Comparison of ENCODE assay signal across 27 cellular contexts in genomic region chr5:26023361-26023760, GRCh38.
"Had no signal": no experiment of that assay in that cellular context is flagged by ENCODE, and none has a peak within 500 bp of the region (broad histone marks: within the 10 kb centered on the region; RNA-seq: fewer than 3 reads in every experiment).

No MANE protein-coding gene starts in this region.

- DNase-seq: activated CD4-positive, alpha-beta T cell treated with anti-CD3 and anti-CD28 coated beads for 48 hours; activated CD4-positive, alpha-beta T cell treated with anti-CD3 and anti-CD28 coated beads, Interleukin-2, amount 50 U/mL, for 4 hours; activated CD4-positive, CD25-positive, alpha-beta regulatory T cell treated with anti-CD3 and anti-CD28 coated beads, Interleukin-2, amount 50 U/mL, for 72 hours; activated CD8-positive, alpha-beta memory T cell treated with anti-CD3 and anti-CD28 coated beads, Interleukin-2, amount 50 U/mL, for 48 hours; activated CD8-positive, alpha-beta T cell treated with anti-CD3 and anti-CD28 coated beads, Interleukin-2, amount 10 ng/mL, durations not matched to agents 7 days and 5 days; activated naive CD4-positive, alpha-beta T cell; activated naive CD8-positive, alpha-beta T cell treated with anti-CD3 and anti-CD28 coated beads, Interleukin-2, amount 50 U/mL, for 24 hours; activated T-cell treated with anti-CD3 and anti-CD28 coated beads, Interleukin-2, amount 50 U/mL, for 1 hour; amniotic stem cell; body of pancreas; central memory CD4-positive, alpha-beta T cell; MG63; MV-4-11; NCI-H1105; NCI-H1436; NCI-H187 treated with DMSO at 0.1 percent for 48 hours; NCI-H2107; NCI-H226; NCI-H69; NK-92 treated with Interleukin-12 subunit alpha and Interleukin-12 subunit beta, amount 100 ng/mL, for 24 hours; OCI-M1; T-helper 17 cell; T-helper 9 cell had no signal

- H3K36me3 ChIP-seq: ascending aorta, MG63, SJSA1 had no signal

- H3K4me1 ChIP-seq: ascending aorta, body of pancreas, SJSA1 had no signal

- H3K4me3 ChIP-seq: ascending aorta, body of pancreas, coronary artery, MG63, SJSA1 had no signal

- H3K27ac ChIP-seq: ascending aorta, body of pancreas, coronary artery, KMS-11, SJSA1 had no signal

- H3K4me2 ChIP-seq: KMS-11 had no signal

- H3K9me3 ChIP-seq: ascending aorta, body of pancreas, MG63, SJSA1 had no signal

- H3K27me3 ChIP-seq: ascending aorta, body of pancreas, MG63, SJSA1 had no signal
